Comparison of ENCODE assay signal across 1 cellular context in genomic region chr15:22810735-22811338, GRCh38.
TF ChIP-seq lines count a peak whose summit lies in the region.

No MANE protein-coding gene starts in this region.

TF ChIP-seq in GM12878, 131 proteins besides CTCF, POLR2A, EP300 and RAD21:
- no peak for TF ChIP-seq CEBPB (IDR thresholded peaks at IDR 0.05; ENCODE audit: borderline replicate concordance in 1 of 2, low read depth in 2 of 2, low read length in 2 of 2)
- TF ChIP-seq CREB1 (IDR thresholded peaks at IDR 0.05; ENCODE audit: low read depth), result no peak
- no peak for TF ChIP-seq SIX5 (IDR thresholded peaks at IDR 0.05; ENCODE audit: low read depth, low read length, severe bottlenecking)
- TF ChIP-seq, protein P1, sequence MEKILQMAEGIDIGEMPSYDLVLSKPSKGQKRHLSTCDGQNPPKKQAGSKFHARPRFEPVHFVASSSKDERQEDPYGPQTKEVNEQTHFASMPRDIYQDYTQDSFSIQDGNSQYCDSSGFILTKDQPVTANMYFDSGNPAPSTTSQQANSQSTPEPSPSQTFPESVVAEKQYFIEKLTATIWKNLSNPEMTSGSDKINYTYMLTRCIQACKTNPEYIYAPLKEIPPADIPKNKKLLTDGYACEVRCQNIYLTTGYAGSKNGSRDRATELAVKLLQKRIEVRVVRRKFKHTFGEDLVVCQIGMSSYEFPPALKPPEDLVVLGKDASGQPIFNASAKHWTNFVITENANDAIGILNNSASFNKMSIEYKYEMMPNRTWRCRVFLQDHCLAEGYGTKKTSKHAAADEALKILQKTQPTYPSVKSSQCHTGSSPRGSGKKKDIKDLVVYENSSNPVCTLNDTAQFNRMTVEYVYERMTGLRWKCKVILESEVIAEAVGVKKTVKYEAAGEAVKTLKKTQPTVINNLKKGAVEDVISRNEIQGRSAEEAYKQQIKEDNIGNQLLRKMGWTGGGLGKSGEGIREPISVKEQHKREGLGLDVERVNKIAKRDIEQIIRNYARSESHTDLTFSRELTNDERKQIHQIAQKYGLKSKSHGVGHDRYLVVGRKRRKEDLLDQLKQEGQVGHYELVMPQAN (conservative IDR thresholded peaks at IDR 0.05), result no peak
- no peak for TF ChIP-seq STAT1 (conservative IDR thresholded peaks at IDR 0.05)
- TF ChIP-seq ZNF207 (IDR thresholded peaks at IDR 0.05; ENCODE audit: borderline replicate concordance), result no peak
- no peak for TF ChIP-seq ZBTB4 (CRISPR knock-in tag; IDR thresholded peaks at IDR 0.05)
- no peak for TF ChIP-seq MXI1 (IDR thresholded peaks at IDR 0.05; ENCODE audit: low read depth, low read length)
- TF ChIP-seq, protein P2, sequence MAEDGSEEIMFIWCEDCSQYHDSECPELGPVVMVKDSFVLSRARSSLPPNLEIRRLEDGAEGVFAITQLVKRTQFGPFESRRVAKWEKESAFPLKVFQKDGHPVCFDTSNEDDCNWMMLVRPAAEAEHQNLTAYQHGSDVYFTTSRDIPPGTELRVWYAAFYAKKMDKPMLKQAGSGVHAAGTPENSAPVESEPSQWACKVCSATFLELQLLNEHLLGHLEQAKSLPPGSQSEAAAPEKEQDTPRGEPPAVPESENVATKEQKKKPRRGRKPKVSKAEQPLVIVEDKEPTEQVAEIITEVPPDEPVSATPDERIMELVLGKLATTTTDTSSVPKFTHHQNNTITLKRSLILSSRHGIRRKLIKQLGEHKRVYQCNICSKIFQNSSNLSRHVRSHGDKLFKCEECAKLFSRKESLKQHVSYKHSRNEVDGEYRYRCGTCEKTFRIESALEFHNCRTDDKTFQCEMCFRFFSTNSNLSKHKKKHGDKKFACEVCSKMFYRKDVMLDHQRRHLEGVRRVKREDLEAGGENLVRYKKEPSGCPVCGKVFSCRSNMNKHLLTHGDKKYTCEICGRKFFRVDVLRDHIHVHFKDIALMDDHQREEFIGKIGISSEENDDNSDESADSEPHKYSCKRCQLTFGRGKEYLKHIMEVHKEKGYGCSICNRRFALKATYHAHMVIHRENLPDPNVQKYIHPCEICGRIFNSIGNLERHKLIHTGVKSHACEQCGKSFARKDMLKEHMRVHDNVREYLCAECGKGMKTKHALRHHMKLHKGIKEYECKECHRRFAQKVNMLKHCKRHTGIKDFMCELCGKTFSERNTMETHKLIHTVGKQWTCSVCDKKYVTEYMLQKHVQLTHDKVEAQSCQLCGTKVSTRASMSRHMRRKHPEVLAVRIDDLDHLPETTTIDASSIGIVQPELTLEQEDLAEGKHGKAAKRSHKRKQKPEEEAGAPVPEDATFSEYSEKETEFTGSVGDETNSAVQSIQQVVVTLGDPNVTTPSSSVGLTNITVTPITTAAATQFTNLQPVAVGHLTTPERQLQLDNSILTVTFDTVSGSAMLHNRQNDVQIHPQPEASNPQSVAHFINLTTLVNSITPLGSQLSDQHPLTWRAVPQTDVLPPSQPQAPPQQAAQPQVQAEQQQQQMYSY (CRISPR knock-in tag; IDR thresholded peaks at IDR 0.05), result no peak
- no peak for TF ChIP-seq MTA2 (IDR thresholded peaks at IDR 0.05; ENCODE audit: low read depth)
- TF ChIP-seq DPF2 (IDR thresholded peaks at IDR 0.05), result no peak
- TF ChIP-seq ATF7 (IDR thresholded peaks at IDR 0.05; ENCODE audit: low read depth), result no peak
- no peak for TF ChIP-seq HCFC1 (IDR thresholded peaks at IDR 0.05; ENCODE audit: low read length)
- TF ChIP-seq TAF1 (IDR thresholded peaks at IDR 0.05; ENCODE audit: borderline replicate concordance, low read depth, low read length), result no peak
- TF ChIP-seq, protein P3, sequence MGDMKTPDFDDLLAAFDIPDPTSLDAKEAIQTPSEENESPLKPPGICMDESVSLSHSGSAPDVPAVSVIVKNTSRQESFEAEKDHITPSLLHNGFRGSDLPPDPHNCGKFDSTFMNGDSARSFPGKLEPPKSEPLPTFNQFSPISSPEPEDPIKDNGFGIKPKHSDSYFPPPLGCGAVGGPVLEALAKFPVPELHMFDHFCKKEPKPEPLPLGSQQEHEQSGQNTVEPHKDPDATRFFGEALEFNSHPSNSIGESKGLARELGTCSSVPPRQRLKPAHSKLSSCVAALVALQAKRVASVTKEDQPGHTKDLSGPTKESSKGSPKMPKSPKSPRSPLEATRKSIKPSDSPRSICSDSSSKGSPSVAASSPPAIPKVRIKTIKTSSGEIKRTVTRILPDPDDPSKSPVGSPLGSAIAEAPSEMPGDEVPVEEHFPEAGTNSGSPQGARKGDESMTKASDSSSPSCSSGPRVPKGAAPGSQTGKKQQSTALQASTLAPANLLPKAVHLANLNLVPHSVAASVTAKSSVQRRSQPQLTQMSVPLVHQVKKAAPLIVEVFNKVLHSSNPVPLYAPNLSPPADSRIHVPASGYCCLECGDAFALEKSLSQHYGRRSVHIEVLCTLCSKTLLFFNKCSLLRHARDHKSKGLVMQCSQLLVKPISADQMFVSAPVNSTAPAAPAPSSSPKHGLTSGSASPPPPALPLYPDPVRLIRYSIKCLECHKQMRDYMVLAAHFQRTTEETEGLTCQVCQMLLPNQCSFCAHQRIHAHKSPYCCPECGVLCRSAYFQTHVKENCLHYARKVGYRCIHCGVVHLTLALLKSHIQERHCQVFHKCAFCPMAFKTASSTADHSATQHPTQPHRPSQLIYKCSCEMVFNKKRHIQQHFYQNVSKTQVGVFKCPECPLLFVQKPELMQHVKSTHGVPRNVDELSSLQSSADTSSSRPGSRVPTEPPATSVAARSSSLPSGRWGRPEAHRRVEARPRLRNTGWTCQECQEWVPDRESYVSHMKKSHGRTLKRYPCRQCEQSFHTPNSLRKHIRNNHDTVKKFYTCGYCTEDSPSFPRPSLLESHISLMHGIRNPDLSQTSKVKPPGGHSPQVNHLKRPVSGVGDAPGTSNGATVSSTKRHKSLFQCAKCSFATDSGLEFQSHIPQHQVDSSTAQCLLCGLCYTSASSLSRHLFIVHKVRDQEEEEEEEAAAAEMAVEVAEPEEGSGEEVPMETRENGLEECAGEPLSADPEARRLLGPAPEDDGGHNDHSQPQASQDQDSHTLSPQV (IDR thresholded peaks at IDR 0.05), result no peak
